Comparison of ENCODE assay signal across 7 cellular contexts in genomic region chr11:113874096-113874919, GRCh38. TPM values are rescaled to one million over a fixed set of nuclear protein-coding genes. Genes with fewer than 3 reads are reported as not detected.
DNase-seq lines count a peak whose midpoint lies in the region; ATAC-seq lines count a peak whose summit lies in the region.

No MANE protein-coding gene starts in this region.

- DNase-seq in LHCN-M2 (ENCODE audit: low read depth): peak; percentile 20
- DNase-seq in cerebellar cortex (ENCODE audit: low spot score): peak; percentile 36
- no peak for DNase-seq in stimulated activated CD4-positive, alpha-beta T cell treated with anti-CD3 and anti-CD28 coated beads, Interleukin-4, amount 100 ng/mL, for 24 hours
- DNase-seq in KG1 (lab: John Stamatoyannopoulos, UW): no peak

- ATAC-seq in GM19035 (IDR thresholded peaks at IDR 0.05; ENCODE audit: unreplicated experiment) (peak; percentile 6), HG02588 (IDR thresholded peaks at IDR 0.05; ENCODE audit: unreplicated experiment) (no peak)

- no peaks in the 10 kb centered on the region for H3K9me3 ChIP-seq in mononuclear cell (ENCODE audit: low read depth, low read length)

- H3K27me3 ChIP-seq in mononuclear cell (ENCODE audit: insufficient read depth, low read length): no peaks in the 10 kb centered on the region

- peak overlapping the region; percentile 85 for H3K4me3 ChIP-seq in mononuclear cell (ENCODE audit: low read length)

- H3K4me1 ChIP-seq in mononuclear cell (ENCODE audit: insufficient read depth, low read length): peaks cover 38% of the 10 kb centered on the region

RNA-seq across cellular contexts. Expression of gene USP28, which starts 1.1 kb away (rescaled TPM):
- total RNA-seq in LHCN-M2 (2014; rRNA removed) (27.0 and 29.2 TPM in 2 replicates), mononuclear cell (17.0 TPM)
- polyA plus RNA-seq in LHCN-M2 (2012): 9.0 TPM

RNA-seq across cellular contexts. Expression of gene HTR3B, which starts 30.3 kb away (rescaled TPM):
- total RNA-seq in LHCN-M2 (2014; rRNA removed) (not detected in 2 replicates), mononuclear cell (not detected)
- polyA plus RNA-seq in LHCN-M2 (2012): not detected

Comparison
In these comparisons a context has a peak if more than half of its experiments do, and no peak if none do; other contexts are left out.
1. DNase-seq: peak in LHCN-M2 (single experiment) and cerebellar cortex (single experiment); none in stimulated activated CD4-positive, alpha-beta T cell treated with anti-CD3 and anti-CD28 coated beads, Interleukin-4, amount 100 ng/mL, for 24 hours (single experiment) and KG1 (single experiment).